1 cellular context compared by ENCODE assay signal in genomic region chr19:43450545-43450997, GRCh38.
TF ChIP-seq lines count a peak whose summit lies in the region.

No MANE protein-coding gene starts in this region.

TF ChIP-seq in K562, 482 proteins besides CTCF, POLR2A, EP300 and RAD21:
- TF ChIP-seq MAFF (IDR thresholded peaks at IDR 0.05; ENCODE audit: low read length) = peak; percentile 73
- peak; percentile 79 for TF ChIP-seq MAFK (IDR thresholded peaks at IDR 0.05; ENCODE audit: low read length)
- peak; percentile 78 for TF ChIP-seq C11orf30 (IDR thresholded peaks at IDR 0.05; ENCODE audit: low read depth)
- peak; percentile 88 for TF ChIP-seq ZNF316 (IDR thresholded peaks at IDR 0.05)
- TF ChIP-seq MAFG (tag; conservative IDR thresholded peaks at IDR 0.05) = peak; percentile 74
- no peak for TF ChIP-seq ZNF583 (CRISPR knock-in tag; IDR thresholded peaks at IDR 0.05)
